Comparison of ENCODE assay signal across 1 cellular context in genomic region chr14:22163051-22163450, GRCh38.
TF ChIP-seq lines count a peak whose summit lies in the region.

No MANE protein-coding gene starts in this region.

TF ChIP-seq in SK-N-SH treated with all-trans-retinoic acid at 6 μM for 48 hours, 23 proteins besides CTCF, POLR2A, EP300 and RAD21 (continued from another document):
- TF ChIP-seq, protein P1, sequence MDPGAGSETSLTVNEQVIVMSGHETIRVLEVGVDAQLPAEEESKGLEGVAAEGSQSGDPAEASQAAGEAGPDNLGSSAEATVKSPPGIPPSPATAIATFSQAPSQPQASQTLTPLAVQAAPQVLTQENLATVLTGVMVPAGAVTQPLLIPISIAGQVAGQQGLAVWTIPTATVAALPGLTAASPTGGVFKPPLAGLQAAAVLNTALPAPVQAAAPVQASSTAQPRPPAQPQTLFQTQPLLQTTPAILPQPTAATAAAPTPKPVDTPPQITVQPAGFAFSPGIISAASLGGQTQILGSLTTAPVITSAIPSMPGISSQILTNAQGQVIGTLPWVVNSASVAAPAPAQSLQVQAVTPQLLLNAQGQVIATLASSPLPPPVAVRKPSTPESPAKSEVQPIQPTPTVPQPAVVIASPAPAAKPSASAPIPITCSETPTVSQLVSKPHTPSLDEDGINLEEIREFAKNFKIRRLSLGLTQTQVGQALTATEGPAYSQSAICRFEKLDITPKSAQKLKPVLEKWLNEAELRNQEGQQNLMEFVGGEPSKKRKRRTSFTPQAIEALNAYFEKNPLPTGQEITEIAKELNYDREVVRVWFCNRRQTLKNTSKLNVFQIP (CRISPR knock-in tag; IDR thresholded peaks at IDR 0.05; ENCODE audit: borderline replicate concordance, low read depth) = no peak
- TF ChIP-seq TSHZ2 (CRISPR knock-in tag; IDR thresholded peaks at IDR 0.05) (no peak), RARB (CRISPR knock-in tag; IDR thresholded peaks at IDR 0.05) (no peak), PPARA (CRISPR knock-in tag; IDR thresholded peaks at IDR 0.05; ENCODE audit: borderline replicate concordance) (no peak)
